In the genomic region with DNA sequence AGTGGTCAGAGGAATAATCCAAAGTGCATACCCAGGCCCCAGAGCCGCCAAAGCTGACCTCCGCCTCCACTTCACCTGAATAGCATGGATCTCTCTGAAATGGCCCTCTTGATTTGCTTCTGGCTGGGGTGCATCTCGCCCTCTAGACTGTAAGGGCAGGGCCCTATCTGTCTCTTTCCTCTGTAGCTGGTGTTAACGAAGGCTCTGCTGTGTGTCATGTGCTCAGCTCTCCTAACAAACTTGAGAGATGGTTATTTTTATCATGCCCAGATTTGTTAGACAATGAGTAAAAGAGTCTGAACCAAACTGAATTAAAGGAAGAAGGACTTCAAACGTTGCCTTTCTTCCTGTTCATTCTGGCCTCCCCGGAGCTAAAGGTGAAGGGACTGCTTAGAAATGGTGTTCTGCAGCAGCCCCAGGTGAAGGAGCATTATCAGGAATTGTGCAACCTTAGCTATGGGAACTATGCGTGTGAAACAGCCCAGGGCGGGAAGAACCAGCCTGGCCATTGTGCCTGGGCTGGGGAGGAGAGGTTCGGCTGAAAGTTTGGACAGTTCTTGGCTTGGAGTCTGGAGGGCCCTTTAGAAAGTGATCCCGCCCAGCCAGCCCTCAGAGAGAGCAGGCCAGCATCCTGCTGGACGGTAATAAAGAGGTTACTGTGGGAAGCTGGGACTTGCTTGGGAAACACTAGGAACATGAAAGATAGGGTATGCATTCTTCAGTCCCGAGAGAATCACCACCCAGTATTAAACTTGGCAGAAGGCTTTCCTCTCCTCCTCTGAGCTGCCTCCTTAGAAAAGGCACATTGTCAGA, we compare ENCODE assay signal across 9 cellular contexts.
DNase-seq lines count a peak whose midpoint lies in the region; ATAC-seq, FAIRE-seq and TF ChIP-seq lines count a peak whose summit lies in the region.
"Had no signal": no experiment of that assay in that cellular context is flagged by ENCODE, and none has a peak within 500 bp of the region (broad histone marks: within the 10 kb centered on the region; RNA-seq: fewer than 3 reads in every experiment).

No MANE protein-coding gene starts in this region.

- H3K4me3 ChIP-seq in SK-N-SH (ENCODE audit: low read depth in 2 of 2, low read length in 1 of 2), result no peak overlapping the region
- H3K4me3 ChIP-seq in fibroblast of villous mesenchyme (ENCODE audit: low read depth, low read length), result no peak overlapping the region
- H3K4me3 ChIP-seq in pancreas, result no peak overlapping the region

- WGBS in SK-N-SH (ENCODE audit: low lambda C conversion rate), result 72% methylated on average over 12 of the region's 12 CpGs
- 36% methylated on average over 12 of the region's 12 CpGs for WGBS in pancreas, 2 donors

- peak; percentile 55 to 76 (median 66) for ATAC-seq in pancreas
- ATAC-seq in GM19324 (IDR thresholded peaks at IDR 0.05; ENCODE audit: low FRiP score, unreplicated experiment), result no peak

- no peak for TF ChIP-seq EP300 in SK-N-SH (IDR thresholded peaks at IDR 0.05; ENCODE audit: borderline replicate concordance in 1 of 2, low read depth in 1 of 2, low read length in 1 of 2)

- in situ Hi-C loops in KBM-7 (cut with MboI; ENCODE audit: low pct_unique_long_range_greater_than_20kb, low sequenced_read_pairs), result no loop called here

- H3K36me3 ChIP-seq in SK-N-SH (replicated peaks in 1 of 2; ENCODE audit: control insufficient read depth in 1 of 2, insufficient read depth in 2 of 2, low read length in 1 of 2) (no peaks in the 10 kb centered on the region), pancreas (no peaks in the 10 kb centered on the region)

- no peaks in the 10 kb centered on the region for H3K9me3 ChIP-seq in SK-N-SH
- no peaks in the 10 kb centered on the region for H3K9me3 ChIP-seq in pancreas

- CTCF ChIA-PET in SK-N-SH (lab: Yijun Ruan, JAX), result no interaction called here

- H4K20me1 ChIP-seq in SK-N-SH (ENCODE audit: insufficient read depth), result no peaks in the 10 kb centered on the region

- no peaks in the 10 kb centered on the region for H3K9me2 ChIP-seq in SK-N-SH

- no peaks in the 10 kb centered on the region for H3K4me1 Mint-ChIP-seq in T-helper 2 cell treated with Interferon-gamma antibody and Interleukin-4, amounts not matched to agents 5 μg/mL and 100 μg/mL, for 36 hours (ENCODE audit: low read depth)

- no peak overlapping the region for H3K4me3 Mint-ChIP-seq in T-helper 2 cell treated with Interferon-gamma antibody and Interleukin-4, amounts not matched to agents 5 μg/mL and 100 μg/mL, for 36 hours
- H3K4me3 Mint-ChIP-seq: stimulated activated naive CD8-positive, alpha-beta T cell treated with anti-CD3 and anti-CD28 coated beads, Interleukin-15, Interleukin-2, amounts not matched to agents 100 ng/mL and 50 ng/mL, for 24 hours had no signal

- peaks cover 8% of the 10 kb centered on the region for H3K27me3 Mint-ChIP-seq in T-helper 2 cell treated with Interferon-gamma antibody and Interleukin-4, amounts not matched to agents 5 μg/mL and 100 μg/mL, for 36 hours (ENCODE audit: low read depth)
- H3K27me3 Mint-ChIP-seq: stimulated activated naive CD8-positive, alpha-beta T cell treated with anti-CD3 and anti-CD28 coated beads, Interleukin-15, Interleukin-2, amounts not matched to agents 100 ng/mL and 50 ng/mL, for 24 hours had no signal

- TF ChIP-seq CTCF in SK-N-SH (IDR thresholded peaks at IDR 0.05) (no peak), fibroblast of villous mesenchyme (IDR thresholded peaks at IDR 0.05; ENCODE audit: insufficient read depth, low read depth, low read length) (no peak), pancreas (IDR thresholded peaks at IDR 0.05) (no peak)

- H3K4me2 ChIP-seq in SK-N-SH, result peak overlapping the region; percentile 74

- peaks cover 41% of the 10 kb centered on the region; the same call in 1 of the 2 replicates for H3K79me2 ChIP-seq in SK-N-SH (ENCODE audit: insufficient read depth)

- no peaks in the 10 kb centered on the region for H3K36me3 Mint-ChIP-seq in T-helper 2 cell treated with Interferon-gamma antibody and Interleukin-4, amounts not matched to agents 5 μg/mL and 100 μg/mL, for 36 hours (ENCODE audit: low read depth)

- intact Hi-C loops in pancreas (cut with DNase I), result loop anchor here in 1 of 3 donors (10.0 kb wide), 1 partner anchor 70 kb away; the partner anchor contains the start of gene WWC1

- no peaks in the 10 kb centered on the region for H3K27me3 ChIP-seq in SK-N-SH (ENCODE audit: insufficient read depth)
- no peaks in the 10 kb centered on the region for H3K27me3 ChIP-seq in pancreas

- peaks cover 2 to 10% of the 10 kb centered on the region in 2 experiments; a peak in 3 of 4 replicates for H3K4me1 ChIP-seq in SK-N-SH (ENCODE audit: control insufficient read depth in 1 of 2, insufficient read depth in 2 of 2, low read depth in 1 of 2, low read length in 1 of 2)
- H3K4me1 ChIP-seq in pancreas, result peaks cover 4 to 34% (median 30%) of the 10 kb centered on the region in 3 donors

- peaks cover 27% of the 10 kb centered on the region for H3F3A ChIP-seq in SK-N-SH (replicated peaks; ENCODE audit: insufficient read depth)

- H3K9me3 Mint-ChIP-seq in T-helper 2 cell treated with Interferon-gamma antibody and Interleukin-4, amounts not matched to agents 5 μg/mL and 100 μg/mL, for 36 hours, result no peaks in the 10 kb centered on the region
- H3K9me3 Mint-ChIP-seq: stimulated activated naive CD8-positive, alpha-beta T cell treated with anti-CD3 and anti-CD28 coated beads, Interleukin-15, Interleukin-2, amounts not matched to agents 100 ng/mL and 50 ng/mL, for 24 hours had no signal

- POLR2A ChIA-PET in SK-N-SH (lab: Yijun Ruan, JAX), result no interaction called here

- no peak for TF ChIP-seq RAD21 in SK-N-SH (IDR thresholded peaks at IDR 0.05; ENCODE audit: low read length)

- peak; percentile 70 for DNase-seq in EH (ENCODE audit: low read depth)
- DNase-seq in SK-N-SH, result no peak
- DNase-seq in fibroblast of villous mesenchyme (ENCODE audit: low read depth), result peak; percentile 7
- DNase-seq in pancreas, result peak in 5 of 6 donors; percentile 26 to 55 (median 39)
- DNase-seq in T-helper 2 cell treated with Interferon-gamma antibody and Interleukin-4, amounts not matched to agents 5 μg/mL and 100 μg/mL, for 36 hours (ENCODE audit: low spot score), result no peak
- no peak for DNase-seq in stimulated activated CD4-positive, alpha-beta T cell treated with anti-CD3 and anti-CD28 coated beads, Interleukin-15, amount 100 ng/mL, for 24 hours
- DNase-seq in KBM-7, result no peak

- peak overlapping the region in 1 of 2 experiments; percentile 98; a peak in 2 of 4 replicates for H3K27ac ChIP-seq in SK-N-SH (ENCODE audit: low read depth in 2 of 2, low read length in 1 of 2)
- peak overlapping the region in 3 of 4 donors; percentile 43 to 73 (median 62) for H3K27ac ChIP-seq in pancreas

- peak overlapping the region; percentile 68; the same call in 1 of the 2 replicates for H3K9ac ChIP-seq in SK-N-SH

- H2AFZ ChIP-seq in SK-N-SH (ENCODE audit: low read depth), result no peak overlapping the region

- no peak for FAIRE-seq in pancreas (lab: Jason Lieb, UNC)

- no peak overlapping the region for H3K27ac Mint-ChIP-seq in T-helper 2 cell treated with Interferon-gamma antibody and Interleukin-4, amounts not matched to agents 5 μg/mL and 100 μg/mL, for 36 hours
- H3K27ac Mint-ChIP-seq: stimulated activated naive CD8-positive, alpha-beta T cell treated with anti-CD3 and anti-CD28 coated beads, Interleukin-15, Interleukin-2, amounts not matched to agents 100 ng/mL and 50 ng/mL, for 24 hours had no signal

TF ChIP-seq in SK-N-SH, 30 proteins besides CTCF, POLR2A, EP300 and RAD21:
- TF ChIP-seq REST (IDR thresholded peaks at IDR 0.05; ENCODE audit: low read depth, low read length) (peak; percentile 88), GATA2 (CRISPR knock-in tag; IDR thresholded peaks at IDR 0.05) (no peak)

Comparison
In these comparisons a context has a peak if more than half of its experiments do, and no peak if none do; other contexts are left out.
1. DNase-seq: peak in EH (single experiment), fibroblast of villous mesenchyme (single experiment) and pancreas (5 of 6); none in SK-N-SH (single experiment), T-helper 2 cell treated with Interferon-gamma antibody and Interleukin-4, amounts not matched to agents 5 μg/mL and 100 μg/mL, for 36 hours (single experiment), stimulated activated CD4-positive, alpha-beta T cell treated with anti-CD3 and anti-CD28 coated beads, Interleukin-15, amount 100 ng/mL, for 24 hours (single experiment) and KBM-7 (single experiment).